In the genomic region with DNA sequence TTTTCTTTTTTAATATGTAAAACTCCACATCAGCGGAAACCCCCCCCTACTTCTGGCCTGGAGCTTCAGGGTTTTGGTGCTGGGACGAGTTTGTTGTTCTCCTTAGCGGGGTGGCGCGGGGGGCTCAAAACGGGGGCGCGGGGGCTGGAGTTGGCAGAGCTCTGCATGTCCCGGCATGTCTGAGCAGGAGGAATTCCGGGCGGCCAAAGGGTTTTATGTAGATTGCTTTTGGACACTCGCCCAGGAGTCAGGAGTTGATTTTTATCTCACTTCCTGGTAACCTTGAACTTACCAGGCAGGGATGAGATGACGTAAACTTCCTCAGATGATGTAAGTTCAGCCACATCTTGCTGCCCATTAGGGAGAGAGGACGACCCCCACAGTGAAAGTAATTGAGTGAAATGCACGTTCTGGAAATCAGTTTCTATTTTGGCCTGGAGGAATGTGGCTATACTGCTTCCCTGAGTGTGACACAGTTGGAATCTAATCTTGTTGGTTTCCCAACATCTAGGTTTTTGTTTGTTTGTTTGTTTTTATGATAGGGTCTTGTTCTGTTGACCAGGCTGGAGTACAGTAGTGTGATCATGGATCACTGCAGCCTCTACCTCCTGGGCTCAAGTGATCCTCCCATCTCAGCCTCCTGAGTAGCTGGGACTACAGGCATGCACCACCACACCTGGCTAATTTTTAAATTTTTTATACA, we compare ENCODE assay signal across 8 cellular contexts. TPM values are rescaled to one million over a fixed set of nuclear protein-coding genes. Genes with fewer than 3 reads are reported as not detected.
DNase-seq lines count a peak whose midpoint lies in the region; ATAC-seq and TF ChIP-seq lines count a peak whose summit lies in the region.

No MANE protein-coding gene starts in this region.

- TF ChIP-seq CTCF in PC-9 (conservative IDR thresholded peaks at IDR 0.05): no peak

- DNase-seq in AG08396 (ENCODE audit: low spot score) (peak; percentile 79), HEK293T (ENCODE audit: extremely low spot score) (peak; percentile 48), PC-9 (peak; percentile 79 to 100), dermis microvascular lymphatic vessel endothelial cell (ENCODE audit: low read depth in 2 of 2) (peak; percentile 98 to 100), lung microvascular endothelial cell (ENCODE audit: low read depth in 2 of 2) (peak; percentile 99 to 100), aorta (peak; percentile 84)
- no peak for DNase-seq in stimulated activated CD4-positive, alpha-beta T cell treated with anti-CD3 and anti-CD28 coated beads, Interleukin-2, amount 100 ng/mL, for 24 hours

- H3K4me3 ChIP-seq in PC-9: peak overlapping the region; percentile 2; the same call in 1 of the 2 replicates
- no peak overlapping the region for H3K4me3 ChIP-seq in aorta (ENCODE audit: low read length in 2 of 2)

- no peaks in the 10 kb centered on the region for H3K79me2 ChIP-seq in PC-9 (ENCODE audit: low read depth)

- no peaks in the 10 kb centered on the region for H4K20me1 ChIP-seq in PC-9 (ENCODE audit: insufficient read depth)

- WGBS in aorta, 2 donors: 1 to 5% methylated on average over 15 of the region's 15 CpGs

- H3K9me3 ChIP-seq in PC-9 (ENCODE audit: insufficient read depth, low read depth) (no peaks in the 10 kb centered on the region), aorta (ENCODE audit: control insufficient read depth, low read length) (no peaks in the 10 kb centered on the region)

- no peaks in the 10 kb centered on the region for H3K9me2 ChIP-seq in PC-9 (ENCODE audit: insufficient read depth)

- H3F3A ChIP-seq in PC-9 (ENCODE audit: insufficient read depth, low read depth): peaks cover 52% of the 10 kb centered on the region

- H3K4me2 ChIP-seq in PC-9: peak overlapping the region; percentile 70

- H3K27ac ChIP-seq in PC-9 (peak overlapping the region; percentile 98), aorta (ENCODE audit: low read depth in 1 of 2, low read length in 2 of 2) (peak overlapping the region in 1 of 2 donors; percentile 58)

- H3K27me3 ChIP-seq in PC-9 (ENCODE audit: insufficient read depth, low read depth) (no peaks in the 10 kb centered on the region), aorta (ENCODE audit: control insufficient read depth in 1 of 2, insufficient read depth in 2 of 2, low read length in 1 of 2) (no peaks in the 10 kb centered on the region)

- H3K36me3 ChIP-seq in PC-9 (ENCODE audit: low read depth) (0 out of 2 replicates have a peak, but pooled peaks cover 3% of the 10 kb centered on the region), aorta (ENCODE audit: control insufficient read depth in 1 of 2, insufficient read depth in 2 of 2, low read length in 1 of 2) (no peaks in the 10 kb centered on the region)

- POLR2A ChIA-PET in HEK293T (lab: Yijun Ruan, JAX): interaction anchor here (0.6 to 2.6 kb wide), 4 partner anchors 9 to 83 kb away, joined by 3 to 14 read pairs (median 4); partner anchors contain the start of gene JUND
- POLR2A ChIA-PET in PC-9 (lab: Charles Lee; ENCODE audit: unreplicated experiment): interaction anchor here (0.6 kb wide), 1 partner anchor 870 kb away, joined by 3 read pairs; no protein-coding TSS in a partner anchor

- H3K4me1 ChIP-seq in PC-9 (replicated peaks; ENCODE audit: insufficient read depth) (peaks cover 50% of the 10 kb centered on the region), aorta (ENCODE audit: control insufficient read depth in 1 of 2, insufficient read depth in 2 of 2, low read length in 2 of 2) (no peaks in the 10 kb centered on the region)

- CTCF ChIA-PET in HEK293T (lab: Yijun Ruan, JAX): interaction anchor here (0.6 kb wide), 1 partner anchor 31 kb away, joined by 3 read pairs; no protein-coding TSS in a partner anchor
- CTCF ChIA-PET in PC-9 (lab: Charles Lee): interaction anchor here (0.6 to 0.7 kb wide), 2 partner anchors 16 to 54 kb away, joined by 3 to 5 read pairs; partner anchors contain the start of gene SSBP4

- intact Hi-C loops in PC-9 (cut with micrococcal nuclease; ENCODE audit: unreplicated experiment) (loop anchor here (1.0 to 2.0 kb wide), 2 partner anchors 9 to 16 kb away; no protein-coding TSS in a partner anchor), aorta (cut with DNase I) (loop anchor here in 1 of 2 donors (1.0 kb wide), 1 partner anchor 9 kb away; no protein-coding TSS in a partner anchor)

- BruUV-seq in PC-9 (replicated peaks; lab: Mats Ljungman, UMichigan): no TSS peak

- ATAC-seq in aorta (ENCODE audit: low FRiP score): peak; percentile 74
- ATAC-seq in HG03175 (IDR thresholded peaks at IDR 0.05; ENCODE audit: unreplicated experiment): no peak

- H2AFZ ChIP-seq in PC-9: no peak overlapping the region

TF ChIP-seq in HEK293T, 16 proteins besides CTCF, POLR2A, EP300 and RAD21:
- TF ChIP-seq CTBP1 (IDR thresholded peaks at IDR 0.05; ENCODE audit: borderline replicate concordance) (peak; percentile 47; the same call in 1 of the 2 replicates), TARDBP (IDR thresholded peaks at IDR 0.05) (no peak), ZNF384 (IDR thresholded peaks at IDR 0.05) (no peak), NFRKB (IDR thresholded peaks at IDR 0.05) (no peak)

RNA-seq across cellular contexts. Expression of gene GDF15, which starts 21.0 kb away (rescaled TPM):
- total RNA-seq in PC-9 (2021) (15.1 and 17.2 TPM in 2 replicates), dermis microvascular lymphatic vessel endothelial cell (74.8 and 238 TPM in 2 replicates), lung microvascular endothelial cell (70.0 and 104 TPM in 2 replicates), aorta (1 to 10 TPM; 4.2 to 9.8 TPM)
- polyA plus RNA-seq in aorta: 1 to 10 TPM; 2.8 to 3.2 TPM

RNA-seq across cellular contexts. Expression of gene PGPEP1, which starts 24.6 kb away (rescaled TPM):
- total RNA-seq in PC-9 (2021) (42.0 and 53.6 TPM in 2 replicates), dermis microvascular lymphatic vessel endothelial cell (19.4 and 20.6 TPM in 2 replicates), lung microvascular endothelial cell (12.1 and 14.8 TPM in 2 replicates), aorta (10 to 100 TPM; 41.5 to 46.9 TPM)
- polyA plus RNA-seq in aorta: 10 to 100 TPM; 19.2 to 25.3 TPM

RNA-seq across cellular contexts. Expression of gene LRRC25, which starts 32.4 kb away (rescaled TPM):
- total RNA-seq in PC-9 (2021) (not detected in 2 replicates), dermis microvascular lymphatic vessel endothelial cell (not detected in 2 replicates), lung microvascular endothelial cell (not detected in 2 replicates), aorta (10 to 100 TPM in 1 of 2 donors, 1 to 10 TPM in 1; 7.7 to 15.6 TPM)
- polyA plus RNA-seq in aorta: 1 to 10 TPM; 2.2 to 7.4 TPM

RNA-seq across cellular contexts. Expression of gene LSM4, which starts 42.1 kb away (rescaled TPM):
- total RNA-seq in PC-9 (2021) (291 and 323 TPM in 2 replicates), dermis microvascular lymphatic vessel endothelial cell (113 and 130 TPM in 2 replicates), lung microvascular endothelial cell (86.1 and 110 TPM in 2 replicates), aorta (10 to 100 TPM; 32.2 to 34.5 TPM)
- 10 to 100 TPM; 58.6 to 91.8 TPM for polyA plus RNA-seq in aorta

RNA-seq across cellular contexts. Expression of gene SSBP4, which starts 54.2 kb away (rescaled TPM):
- 56.6 and 65.2 TPM in 2 replicates for total RNA-seq in PC-9 (2021)
- 33.9 and 53.5 TPM in 2 replicates for total RNA-seq in dermis microvascular lymphatic vessel endothelial cell
- total RNA-seq in lung microvascular endothelial cell: 44.0 and 45.8 TPM in 2 replicates
- 10 to 100 TPM; 51.4 to 89.4 TPM for total RNA-seq in aorta
- 100 to 1,000 TPM in 1 of 2 donors, 10 to 100 TPM in 1; 40.6 to 150 TPM for polyA plus RNA-seq in aorta

Comparison
In these comparisons a context has a peak if more than half of its experiments do, and no peak if none do; other contexts are left out.
1. DNase-seq: peak in AG08396 (single experiment), HEK293T (single experiment), PC-9 (2 of 2), dermis microvascular lymphatic vessel endothelial cell (2 of 2), lung microvascular endothelial cell (2 of 2) and aorta (2 of 2); none in stimulated activated CD4-positive, alpha-beta T cell treated with anti-CD3 and anti-CD28 coated beads, Interleukin-2, amount 100 ng/mL, for 24 hours (0 of 2).